9 cellular contexts compared by ENCODE assay signal in genomic region chr9:38017149-38017884, GRCh38. TPM values are rescaled to one million over a fixed set of nuclear protein-coding genes. Genes with fewer than 3 reads are reported as not detected.
A peak's percentile ranks its signal among the peaks of the same experiment; 100 is the strongest.
DNase-seq lines count a peak whose midpoint lies in the region; ATAC-seq and TF ChIP-seq lines count a peak whose summit lies in the region.
"Had no signal": no experiment of that assay in that cellular context is flagged by ENCODE, and none has a peak within 500 bp of the region (broad histone marks: within the 10 kb centered on the region; RNA-seq: fewer than 3 reads in every experiment).

No MANE protein-coding gene starts in this region.

- H3K9ac ChIP-seq in smooth muscle cell (ENCODE audit: low read depth): peak overlapping the region; percentile 82

- peak overlapping the region; percentile 93 for H3K27ac Mint-ChIP-seq in HFFc6
- H3K27ac Mint-ChIP-seq: memory B cell had no signal

- H3F3A ChIP-seq in smooth muscle cell (ENCODE audit: low read depth): peaks cover 9% of the 10 kb centered on the region

- H3K4me3 Mint-ChIP-seq in HFFc6: peak overlapping the region; percentile 75
- H3K4me3 Mint-ChIP-seq: memory B cell had no signal

- WGBS in smooth muscle cell (ENCODE audit: low lambda C conversion rate): 30% methylated on average over 13 of the region's 13 CpGs

- H3K4me2 ChIP-seq in smooth muscle cell: peak overlapping the region; percentile 71

- no peak overlapping the region for H3K4me3 ChIP-seq in smooth muscle cell

- H3K27ac ChIP-seq in caudate nucleus (ENCODE audit: low read depth, low read length) (peak overlapping the region; percentile 90), smooth muscle cell (ENCODE audit: low read depth) (peak overlapping the region; percentile 90)

- H3K27me3 ChIP-seq in smooth muscle cell (ENCODE audit: low read depth): no peaks in the 10 kb centered on the region

- peaks cover 54% of the 10 kb centered on the region for H3K79me2 ChIP-seq in smooth muscle cell (ENCODE audit: low read depth)

- H3K9me3 ChIP-seq in smooth muscle cell (replicated peaks; ENCODE audit: low read depth): no peaks in the 10 kb centered on the region

- peaks cover 8% of the 10 kb centered on the region for H4K20me1 ChIP-seq in smooth muscle cell (ENCODE audit: low read depth)

- peaks cover 22% of the 10 kb centered on the region for H3K36me3 Mint-ChIP-seq in HFFc6 (ENCODE audit: low read depth)
- H3K36me3 Mint-ChIP-seq: memory B cell had no signal

- DNase-seq in HFFc6 (peak; percentile 63), caudate nucleus (lab: John Stamatoyannopoulos, UW) (peak in 59 of 61 donors; percentile 33 to 91 (median 79)), iris pigment epithelial cell (ENCODE audit: low read depth) (peak; percentile 78), smooth muscle cell (lab: John Stamatoyannopoulos, UW; ENCODE audit: unreplicated experiment) (no peak), epidermal melanocyte (ENCODE audit: insufficient read length, low spot score) (no peak)
- DNase-seq in activated CD8-positive, alpha-beta memory T cell treated with anti-CD3 and anti-CD28 coated beads, Interleukin-2, amount 50 U/mL, for 48 hours: no peak
- DNase-seq in activated effector memory CD4-positive, alpha-beta T cell treated with anti-CD3 and anti-CD28 coated beads, Interleukin-2, amount 50 U/mL, for 16 hours: no peak

- no peaks in the 10 kb centered on the region for H3K36me3 ChIP-seq in smooth muscle cell (ENCODE audit: low read depth)

- peaks cover 53% of the 10 kb centered on the region for H3K4me1 ChIP-seq in smooth muscle cell (ENCODE audit: low read depth)

- H2AFZ ChIP-seq in smooth muscle cell (ENCODE audit: low read depth): no peak overlapping the region

- peaks cover 83% of the 10 kb centered on the region for H3K4me1 Mint-ChIP-seq in HFFc6 (ENCODE audit: low read depth)
- H3K4me1 Mint-ChIP-seq: memory B cell had no signal

- no peaks in the 10 kb centered on the region; the same call in none of the 2 replicates for H3K27me3 Mint-ChIP-seq in HFFc6 (ENCODE audit: insufficient read depth)

- no peak for ATAC-seq in GM19023 (IDR thresholded peaks at IDR 0.05; ENCODE audit: unreplicated experiment)

- TF ChIP-seq CTCF in HFFc6 (IDR thresholded peaks at IDR 0.05): peak; percentile 69
- peak; percentile 39 for TF ChIP-seq CTCF in smooth muscle cell (IDR thresholded peaks at IDR 0.05; ENCODE audit: borderline replicate concordance, insufficient read depth, poor library complexity, severe bottlenecking)

- no peaks in the 10 kb centered on the region for H3K9me3 Mint-ChIP-seq in HFFc6
- H3K9me3 Mint-ChIP-seq: memory B cell had no signal

RNA-seq across cellular contexts. Expression of gene SHB, which starts 51.7 kb away (rescaled TPM):
- 10 to 100 TPM; 26.8 to 29.8 (median 28.6) TPM for total RNA-seq in HFFc6 (2021; fragmentation: NEBNext Ultra II Directional; extraction: Animal tissue kit (Norgen Biotek cat#: 25700))
- total RNA-seq in smooth muscle cell: 14.3 and 16.4 TPM in 2 replicates
- polyA plus RNA-seq in smooth muscle cell: 32.4 and 35.0 TPM in 2 replicates

Comparison
In these comparisons a context has a peak if more than half of its experiments do, and no peak if none do; other contexts are left out.
1. DNase-seq: peak in HFFc6 (single experiment), caudate nucleus (59 of 61) and iris pigment epithelial cell (single experiment); none in smooth muscle cell (single experiment), epidermal melanocyte (single experiment), activated CD8-positive, alpha-beta memory T cell treated with anti-CD3 and anti-CD28 coated beads, Interleukin-2, amount 50 U/mL, for 48 hours (single experiment) and activated effector memory CD4-positive, alpha-beta T cell treated with anti-CD3 and anti-CD28 coated beads, Interleukin-2, amount 50 U/mL, for 16 hours (single experiment).